ENCODE assay signal across 24 cellular contexts in genomic region chr11:111843659-111844058, GRCh38.
"Had no signal": no experiment of that assay in that cellular context is flagged by ENCODE, and none has a peak within 500 bp of the region (broad histone marks: within the 10 kb centered on the region; RNA-seq: fewer than 3 reads in every experiment).

No MANE protein-coding gene starts in this region.

- H2AFZ ChIP-seq: hepatocyte, neural progenitor cell, parathyroid adenoma had no signal

- H3K4me1 ChIP-seq: parathyroid adenoma, testis had no signal

- H3K27me3 Mint-ChIP-seq: naive thymus-derived CD4-positive, alpha-beta T cell; progenitor cell of endocrine pancreas; type B pancreatic cell had no signal

- H3K27ac ChIP-seq: coronary artery, hepatocyte, neural progenitor cell, parathyroid adenoma, right lobe of liver, stomach, testis, tibial artery had no signal

- H3K4me2 ChIP-seq: hepatocyte, neural progenitor cell had no signal

- H3K4me3 Mint-ChIP-seq: naive thymus-derived CD4-positive, alpha-beta T cell; nephron; neural progenitor cell; type B pancreatic cell had no signal

- H3K9me3 ChIP-seq: left lung, right lobe of liver, stomach, testis, tibial artery had no signal

- H3K4me3 ChIP-seq: coronary artery, hepatocyte, left lung, neural progenitor cell, right lobe of liver, stomach, testis, tibial artery had no signal

- FAIRE-seq: frontal cortex, islet of Langerhans, small intestine had no signal

- H3K27me3 ChIP-seq: hepatocyte, left lung, neural progenitor cell, right lobe of liver, stomach, testis, tibial artery had no signal

- H3K79me2 ChIP-seq: hepatocyte, parathyroid adenoma had no signal

- ATAC-seq: left cardiac atrium; left lung; naive thymus-derived CD4-positive, alpha-beta T cell; right lobe of liver had no signal

- DNase-seq: effector CD4-positive, alpha-beta T cell; left cardiac atrium; left lung; mesendoderm; midbrain; naive thymus-derived CD4-positive, alpha-beta T cell; right lobe of liver; small intestine; stimulated activated CD4-positive, alpha-beta T cell treated with anti-CD3 and anti-CD28 coated beads, Interleukin-15, amount 100 ng/mL, for 24 hours; stimulated activated CD4-positive, alpha-beta T cell treated with anti-CD3 and anti-CD28 coated beads, Interleukin-2, amount 100 ng/mL, for 48 hours; stimulated activated naive CD4-positive, alpha-beta T cell treated with Interleukin-2 at 50 U/mL for 16 hours; stomach; substantia nigra; testis; tibial artery had no signal

- H3K27ac Mint-ChIP-seq: nephron, progenitor cell of endocrine pancreas, type B pancreatic cell had no signal

- H3K9ac ChIP-seq: neural progenitor cell, parathyroid adenoma had no signal

- H3K36me3 ChIP-seq: neural progenitor cell had no signal

- H3K9me3 Mint-ChIP-seq: naive thymus-derived CD4-positive, alpha-beta T cell; nephron; neural progenitor cell; type B pancreatic cell had no signal
